21 cellular contexts compared by ENCODE assay signal in genomic region chr2:142190805-142191204, GRCh38. TPM values are rescaled to one million over a fixed set of nuclear protein-coding genes. Genes with fewer than 3 reads are reported as not detected.
DNase-seq lines count a peak whose midpoint lies in the region; ATAC-seq and TF ChIP-seq lines count a peak whose summit lies in the region.
"Had no signal": no experiment of that assay in that cellular context is flagged by ENCODE, and none has a peak within 500 bp of the region (broad histone marks: within the 10 kb centered on the region; RNA-seq: fewer than 3 reads in every experiment).

No MANE protein-coding gene starts in this region.

- H3K4me2 ChIP-seq in IMR-90 (ENCODE audit: low read depth, low read length) = peak overlapping the region; percentile 12

- H4K20me1 ChIP-seq in IMR-90 (ENCODE audit: insufficient read depth, low read length) = no peaks in the 10 kb centered on the region

- H3K4me1 ChIP-seq in IMR-90 (ENCODE audit: control insufficient read depth, insufficient read depth, low read length) = peaks cover 4% of the 10 kb centered on the region; the same call in 1 of the 2 replicates
- peaks cover 0 to 5% (median 0%) of the 10 kb centered on the region in 4 donors for H3K4me1 ChIP-seq in upper lobe of left lung
- no peaks in the 10 kb centered on the region for H3K4me1 ChIP-seq in adrenal gland (replicated peaks in 1 of 2)
- H3K4me1 ChIP-seq: gastroesophageal sphincter, Peyer's patch had no signal

- TF ChIP-seq POLR2A in IMR-90 (IDR thresholded peaks at IDR 0.05; ENCODE audit: low read depth, low read length) (no peak), upper lobe of left lung (IDR thresholded peaks at IDR 0.05) (no peak), adrenal gland (IDR thresholded peaks at IDR 0.05) (no peak)

- no peaks in the 10 kb centered on the region for H3K79me1 ChIP-seq in IMR-90 (ENCODE audit: low read depth in 1 of 2, low read length in 2 of 2)

- in situ Hi-C loops in Caki2 (cut with HindIII; ENCODE audit: low pct_unique_long_range_greater_than_20kb, low sequenced_read_pairs) (no loop called here), IMR-90 (cut with MboI; ENCODE audit: low sequenced_read_pairs) (no loop called here)

- POLR2A ChIA-PET in IMR-90 (lab: Charles Lee; ENCODE audit: unreplicated experiment) = no interaction called here

- no peak overlapping the region for H3K9ac ChIP-seq in IMR-90 (ENCODE audit: low read depth, low read length)

- H3K9me3 ChIP-seq in IMR-90 (ENCODE audit: control insufficient read depth, insufficient read depth, low read length) = no peaks in the 10 kb centered on the region
- H3K9me3 ChIP-seq in upper lobe of left lung = no peaks in the 10 kb centered on the region
- no peaks in the 10 kb centered on the region for H3K9me3 ChIP-seq in adrenal gland (replicated peaks in 1 of 3)
- H3K9me3 ChIP-seq: gastroesophageal sphincter, neutrophil, Peyer's patch had no signal

- H3K27me3 ChIP-seq in IMR-90 (ENCODE audit: control insufficient read depth, insufficient read depth, low read length) = no peaks in the 10 kb centered on the region
- H3K27me3 ChIP-seq in upper lobe of left lung = no peaks in the 10 kb centered on the region
- H3K27me3 ChIP-seq in adrenal gland = no peaks in the 10 kb centered on the region
- H3K27me3 ChIP-seq: gastroesophageal sphincter, neutrophil, Peyer's patch had no signal

- H2AFZ ChIP-seq in IMR-90 (replicated peaks; ENCODE audit: low read length, poor library complexity) = peak overlapping the region; percentile 37

- TF ChIP-seq CTCF in IMR-90 (conservative IDR thresholded peaks at IDR 0.05; ENCODE audit: low read depth, low read length) (no peak), cardiac fibroblast (IDR thresholded peaks at IDR 0.05; ENCODE audit: low read depth, low read length) (no peak), upper lobe of left lung (IDR thresholded peaks at IDR 0.05) (no peak), adrenal gland (IDR thresholded peaks at IDR 0.05) (no peak)

- CTCF ChIA-PET in IMR-90 (lab: Yijun Ruan, JAX) = interaction anchor here (1.2 kb wide), 1 partner anchor 21 kb away, joined by 3 read pairs; no protein-coding TSS in a partner anchor

- H4K91ac ChIP-seq in IMR-90 (ENCODE audit: insufficient read depth, low read depth, low read length) = peak overlapping the region; percentile 19; the same call in 1 of the 2 replicates

- no peak overlapping the region; the same call in 1 of the 2 replicates for H3K18ac ChIP-seq in IMR-90 (ENCODE audit: low read depth, low read length)

- H3K4me3 ChIP-seq in IMR-90 (ENCODE audit: insufficient read depth, low read depth, low read length) = no peak overlapping the region
- H3K4me3 ChIP-seq in cardiac fibroblast (replicated peaks in 1 of 2; ENCODE audit: low read depth in 2 of 2, low read length in 2 of 2) = no peak overlapping the region
- no peak overlapping the region for H3K4me3 ChIP-seq in upper lobe of left lung
- no peak overlapping the region for H3K4me3 ChIP-seq in adrenal gland
- H3K4me3 ChIP-seq: gastroesophageal sphincter, Peyer's patch had no signal

- no peak overlapping the region; the same call in 1 of the 2 replicates for H3K56ac ChIP-seq in IMR-90 (ENCODE audit: extremely low read depth, insufficient read depth, low read length)

- TF ChIP-seq RAD21 in IMR-90 (IDR thresholded peaks at IDR 0.05; ENCODE audit: low read length) = no peak

- no peak overlapping the region for H2AK5ac ChIP-seq in IMR-90 (ENCODE audit: low read depth, low read length)

- no TSS peak for BruUV-seq in IMR-90 (replicated peaks; lab: Mats Ljungman, UMichigan)

- peak; percentile 67 for ATAC-seq in IMR-90 (ENCODE audit: low read depth)
- ATAC-seq in GM21737 (IDR thresholded peaks at IDR 0.05; ENCODE audit: unreplicated experiment) = no peak
- ATAC-seq in upper lobe of left lung (ENCODE audit: low FRiP score in 2 of 2) = no peak
- ATAC-seq: effector memory CD8-positive, alpha-beta T cell; gastroesophageal sphincter; sciatic nerve had no signal

- no peaks in the 10 kb centered on the region for H3K9me1 ChIP-seq in IMR-90 (ENCODE audit: insufficient read depth, low read length)

- no peak for TF ChIP-seq EP300 in upper lobe of left lung (IDR thresholded peaks at IDR 0.05)

- H2BK15ac ChIP-seq in IMR-90 (ENCODE audit: low read depth, low read length) = 0 out of 3 replicates have a peak overlapping the region, but pooled peaks have one; percentile 4

- no peak overlapping the region for H3K27ac ChIP-seq in IMR-90 (ENCODE audit: insufficient read depth, low read length)
- H3K27ac ChIP-seq in upper lobe of left lung = no peak overlapping the region
- H3K27ac ChIP-seq in adrenal gland = no peak overlapping the region
- H3K27ac ChIP-seq: gastroesophageal sphincter, neutrophil, Peyer's patch had no signal

- no peak overlapping the region for H2AK9ac ChIP-seq in IMR-90 (replicated peaks; ENCODE audit: low read depth, low read length, poor library complexity)

- no peak overlapping the region for H2BK5ac ChIP-seq in IMR-90 (ENCODE audit: low read depth, low read length, poor library complexity, severe bottlenecking)

- no peak overlapping the region for H3K23ac ChIP-seq in IMR-90 (ENCODE audit: low read depth, low read length)

- H4K8ac ChIP-seq in IMR-90 (ENCODE audit: low read depth in 2 of 2, low read length in 2 of 2) = peak overlapping the region in 1 of 2 experiments; percentile 1; a peak in 1 of 4 replicates

- no peak overlapping the region for H3K14ac ChIP-seq in IMR-90 (replicated peaks; ENCODE audit: low read depth, low read length)

- H3K4ac ChIP-seq in IMR-90 (ENCODE audit: low read depth, low read length) = peak overlapping the region; percentile 8; the same call in 1 of the 2 replicates

- intact Hi-C loops in IMR-90 (cut with micrococcal nuclease) = no loop called here
- intact Hi-C loops in adrenal gland (cut with DNase I) = no loop called here

- H2BK20ac ChIP-seq in IMR-90 (ENCODE audit: low read depth, low read length) = no peak overlapping the region

- peak; percentile 13 for DNase-seq in Caki2 (ENCODE audit: low read depth)
- peak; percentile 21 for DNase-seq in IMR-90
- DNase-seq in cardiac fibroblast (ENCODE audit: low read depth in 2 of 2) = peak; percentile 25 to 54
- peak; percentile 51 for DNase-seq in islet precursor cell
- no peak for DNase-seq in upper lobe of left lung
- no peak for DNase-seq in adrenal gland
- no peak for DNase-seq in GDM1 (lab: John Stamatoyannopoulos, UW)
- DNase-seq: activated CD4-positive, CD25-positive, alpha-beta regulatory T cell; activated effector memory CD4-positive, alpha-beta T cell treated with anti-CD3 and anti-CD28 coated beads, Interleukin-2, amount 50 U/mL, for 16 hours; aorta; DMS53; effector memory CD8-positive, alpha-beta T cell; immature natural killer cell; NCI-H2107; Peyer's patch; stimulated activated CD4-positive, alpha-beta T cell treated with anti-CD3 and anti-CD28 coated beads, Interleukin-4, amount 100 ng/mL, for 1 hour; stimulated activated CD8-positive, alpha-beta memory T cell treated with anti-CD3 and anti-CD28 coated beads, Interleukin-4, amount 100 ng/mL, for 48 hours had no signal

- H3K36me3 ChIP-seq in IMR-90 (ENCODE audit: control insufficient read depth, insufficient read depth, low read length) (no peaks in the 10 kb centered on the region), upper lobe of left lung (no peaks in the 10 kb centered on the region), adrenal gland (replicated peaks in 1 of 2) (no peaks in the 10 kb centered on the region)
- H3K36me3 ChIP-seq: gastroesophageal sphincter, neutrophil, Peyer's patch had no signal

- H4K5ac ChIP-seq in IMR-90 (ENCODE audit: low read depth, low read length) = no peak overlapping the region

- H2BK120ac ChIP-seq in IMR-90 (ENCODE audit: low read depth, low read length) = peak overlapping the region; percentile 45

- dilution Hi-C loops in IMR-90 (cut with HindIII; ENCODE audit: low sequenced_read_pairs, unreplicated experiment) = no loop called here

- WGBS in IMR-90 (ENCODE audit: extremely low coverage in 2 of 2, insufficient read length in 1 of 2), 2 experiments = no CpG with 5 or more reads among the region's 1 CpG
- whole genome bisulfite sequencing in upper lobe of left lung, 2 donors = 40 to 53% methylated on average over 1 of the region's 1 CpG
- 14 to 29% (median 17%) methylated on average over 1 of the region's 1 CpG for WGBS in adrenal gland, 4 donors

TF ChIP-seq in IMR-90, 13 proteins besides CTCF, POLR2A, EP300 and RAD21:
- TF ChIP-seq CHD1 (IDR thresholded peaks at IDR 0.05; ENCODE audit: low read depth, low read length) = no peak
- no peak for TF ChIP-seq NFE2L2 (IDR thresholded peaks at IDR 0.05; ENCODE audit: low read depth, low read length)
- no peak for TF ChIP-seq SMC3 (IDR thresholded peaks at IDR 0.05; ENCODE audit: low read depth, low read length)
- TF ChIP-seq USF2 (IDR thresholded peaks at IDR 0.05; ENCODE audit: low read depth, low read length) = no peak
- no peak for TF ChIP-seq MAZ (IDR thresholded peaks at IDR 0.05; ENCODE audit: borderline replicate concordance, low read depth, low read length)
- no peak for TF ChIP-seq BHLHE40 (IDR thresholded peaks at IDR 0.05; ENCODE audit: low read depth, low read length)
- no peak for TF ChIP-seq RCOR1 (IDR thresholded peaks at IDR 0.05; ENCODE audit: insufficient replicate concordance, low read length)
- no peak for TF ChIP-seq MXI1 (IDR thresholded peaks at IDR 0.05; ENCODE audit: borderline replicate concordance, low read depth, low read length)

RNA-seq across cellular contexts. Expression of gene LRP1B, which starts 60.0 kb away (rescaled TPM):
- 0.14 TPM in 1 of 2 replicates, not detected in the other for total RNA-seq in Caki2 (2014; rRNA removed; shearing (Covaris generic); ENCODE audit: low replicate concordance)
- total RNA-seq in IMR-90 (2012; rRNA removed) = under 0.01 TPM in 2 replicates
- polyA plus RNA-seq in IMR-90 (2012; rRNA removed) = 0.02 TPM in 1 of 2 replicates, not detected in the other
- not detected in 2 replicates for polyA plus RNA-seq in IMR-90 (2012; cell fraction: cytosol; rRNA removed)
- polyA plus RNA-seq in IMR-90 (2012; cell fraction: nucleus; rRNA removed; ENCODE audit: low replicate concordance) = not detected in 2 replicates
- under 1 TPM; under 0.01 to 0.46 (median 0.11) TPM for total RNA-seq in upper lobe of left lung
- total RNA-seq in adrenal gland = 1 to 10 TPM in 7 of 8 donors, under 1 TPM in 1; 0.95 to 5.4 (median 2.8) TPM
- polyA plus RNA-seq in adrenal gland = under 1 TPM; 0.84 to 0.97 (median 0.90) TPM
- polyA plus RNA-seq: aorta, immature natural killer cell had no signal

Comparison
In these comparisons a context has a peak if more than half of its experiments do, and no peak if none do; other contexts are left out.
1. DNase-seq: peak in Caki2 (single experiment), IMR-90 (single experiment), cardiac fibroblast (2 of 2) and islet precursor cell (single experiment); none in upper lobe of left lung (0 of 2), adrenal gland (0 of 7) and GDM1 (single experiment).